2 cellular contexts compared by ENCODE assay signal in the genomic region with DNA sequence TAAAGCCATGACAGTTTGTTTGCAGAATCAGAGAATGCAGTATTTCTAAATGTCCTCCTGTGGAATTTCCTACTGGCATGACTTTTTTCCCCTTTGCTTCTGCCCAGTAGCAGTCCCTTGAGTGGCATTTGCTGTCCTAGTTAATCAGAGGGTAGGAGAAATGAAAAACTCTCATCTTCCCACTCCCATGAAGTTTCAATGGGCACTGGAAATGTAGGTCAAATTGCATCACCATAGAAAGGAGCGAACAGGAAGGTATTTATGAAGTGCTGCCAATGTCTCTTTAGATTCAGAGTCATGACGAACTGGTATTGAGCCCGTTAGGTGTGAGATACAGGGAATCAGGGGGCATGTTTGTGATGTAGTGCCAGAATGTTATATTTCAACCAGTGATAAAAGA.
TF ChIP-seq lines count a peak whose summit lies in the region.

No MANE protein-coding gene starts in this region.

TF ChIP-seq in liver, 16 proteins besides CTCF, POLR2A, EP300 and RAD21:
- no peak for TF ChIP-seq FOXA1 (IDR thresholded peaks at IDR 0.05)
- TF ChIP-seq YY1 (IDR thresholded peaks at IDR 0.05) = peak; percentile 65
- TF ChIP-seq, protein P1, sequence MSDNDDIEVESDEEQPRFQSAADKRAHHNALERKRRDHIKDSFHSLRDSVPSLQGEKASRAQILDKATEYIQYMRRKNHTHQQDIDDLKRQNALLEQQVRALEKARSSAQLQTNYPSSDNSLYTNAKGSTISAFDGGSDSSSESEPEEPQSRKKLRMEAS (IDR thresholded peaks at IDR 0.05) = no peak
- TF ChIP-seq HNF4G (IDR thresholded peaks at IDR 0.05) = no peak
- peak; percentile 19 to 32 for TF ChIP-seq HNF4A (conservative IDR thresholded peaks at IDR 0.05)
- no peak for TF ChIP-seq FOXA2 (IDR thresholded peaks at IDR 0.05)
- TF ChIP-seq, protein P2, sequence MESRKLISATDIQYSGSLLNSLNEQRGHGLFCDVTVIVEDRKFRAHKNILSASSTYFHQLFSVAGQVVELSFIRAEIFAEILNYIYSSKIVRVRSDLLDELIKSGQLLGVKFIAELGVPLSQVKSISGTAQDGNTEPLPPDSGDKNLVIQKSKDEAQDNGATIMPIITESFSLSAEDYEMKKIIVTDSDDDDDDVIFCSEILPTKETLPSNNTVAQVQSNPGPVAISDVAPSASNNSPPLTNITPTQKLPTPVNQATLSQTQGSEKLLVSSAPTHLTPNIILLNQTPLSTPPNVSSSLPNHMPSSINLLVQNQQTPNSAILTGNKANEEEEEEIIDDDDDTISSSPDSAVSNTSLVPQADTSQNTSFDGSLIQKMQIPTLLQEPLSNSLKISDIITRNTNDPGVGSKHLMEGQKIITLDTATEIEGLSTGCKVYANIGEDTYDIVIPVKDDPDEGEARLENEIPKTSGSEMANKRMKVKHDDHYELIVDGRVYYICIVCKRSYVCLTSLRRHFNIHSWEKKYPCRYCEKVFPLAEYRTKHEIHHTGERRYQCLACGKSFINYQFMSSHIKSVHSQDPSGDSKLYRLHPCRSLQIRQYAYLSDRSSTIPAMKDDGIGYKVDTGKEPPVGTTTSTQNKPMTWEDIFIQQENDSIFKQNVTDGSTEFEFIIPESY (IDR thresholded peaks at IDR 0.05) = no peak
- no peak for TF ChIP-seq GABPA (IDR thresholded peaks at IDR 0.05 in 1 of 2, conservative IDR thresholded peaks at IDR 0.05 in 1 of 2)
- peak; percentile 12 for TF ChIP-seq SP1 (IDR thresholded peaks at IDR 0.05)
- TF ChIP-seq TAF1 (conservative IDR thresholded peaks at IDR 0.05) = no peak
- TF ChIP-seq, protein P3, sequence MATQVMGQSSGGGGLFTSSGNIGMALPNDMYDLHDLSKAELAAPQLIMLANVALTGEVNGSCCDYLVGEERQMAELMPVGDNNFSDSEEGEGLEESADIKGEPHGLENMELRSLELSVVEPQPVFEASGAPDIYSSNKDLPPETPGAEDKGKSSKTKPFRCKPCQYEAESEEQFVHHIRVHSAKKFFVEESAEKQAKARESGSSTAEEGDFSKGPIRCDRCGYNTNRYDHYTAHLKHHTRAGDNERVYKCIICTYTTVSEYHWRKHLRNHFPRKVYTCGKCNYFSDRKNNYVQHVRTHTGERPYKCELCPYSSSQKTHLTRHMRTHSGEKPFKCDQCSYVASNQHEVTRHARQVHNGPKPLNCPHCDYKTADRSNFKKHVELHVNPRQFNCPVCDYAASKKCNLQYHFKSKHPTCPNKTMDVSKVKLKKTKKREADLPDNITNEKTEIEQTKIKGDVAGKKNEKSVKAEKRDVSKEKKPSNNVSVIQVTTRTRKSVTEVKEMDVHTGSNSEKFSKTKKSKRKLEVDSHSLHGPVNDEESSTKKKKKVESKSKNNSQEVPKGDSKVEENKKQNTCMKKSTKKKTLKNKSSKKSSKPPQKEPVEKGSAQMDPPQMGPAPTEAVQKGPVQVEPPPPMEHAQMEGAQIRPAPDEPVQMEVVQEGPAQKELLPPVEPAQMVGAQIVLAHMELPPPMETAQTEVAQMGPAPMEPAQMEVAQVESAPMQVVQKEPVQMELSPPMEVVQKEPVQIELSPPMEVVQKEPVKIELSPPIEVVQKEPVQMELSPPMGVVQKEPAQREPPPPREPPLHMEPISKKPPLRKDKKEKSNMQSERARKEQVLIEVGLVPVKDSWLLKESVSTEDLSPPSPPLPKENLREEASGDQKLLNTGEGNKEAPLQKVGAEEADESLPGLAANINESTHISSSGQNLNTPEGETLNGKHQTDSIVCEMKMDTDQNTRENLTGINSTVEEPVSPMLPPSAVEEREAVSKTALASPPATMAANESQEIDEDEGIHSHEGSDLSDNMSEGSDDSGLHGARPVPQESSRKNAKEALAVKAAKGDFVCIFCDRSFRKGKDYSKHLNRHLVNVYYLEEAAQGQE (IDR thresholded peaks at IDR 0.05) = no peak
- no peak for TF ChIP-seq JUND (IDR thresholded peaks at IDR 0.05)
- TF ChIP-seq, protein P4, sequence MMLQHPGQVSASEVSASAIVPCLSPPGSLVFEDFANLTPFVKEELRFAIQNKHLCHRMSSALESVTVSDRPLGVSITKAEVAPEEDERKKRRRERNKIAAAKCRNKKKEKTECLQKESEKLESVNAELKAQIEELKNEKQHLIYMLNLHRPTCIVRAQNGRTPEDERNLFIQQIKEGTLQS (IDR thresholded peaks at IDR 0.05) = peak; percentile 89
- TF ChIP-seq EGR1 (IDR thresholded peaks at IDR 0.05; ENCODE audit: low read depth in 2 of 2) = no peak
- TF ChIP-seq RXRA (IDR thresholded peaks at IDR 0.05) = no peak
- no peak for TF ChIP-seq NR2F2 (IDR thresholded peaks at IDR 0.05)

TF ChIP-seq in HepG2, 621 proteins besides CTCF, POLR2A, EP300 and RAD21:
- TF ChIP-seq MED8 (CRISPR knock-in tag; IDR thresholded peaks at IDR 0.05; ENCODE audit: insufficient replicate concordance) = no peak
- no peak for TF ChIP-seq ZSCAN31 (CRISPR knock-in tag; IDR thresholded peaks at IDR 0.05; ENCODE audit: low read depth)
- TF ChIP-seq SOX13 (IDR thresholded peaks at IDR 0.05) = no peak
- no peak for TF ChIP-seq SOX13 (CRISPR knock-in tag; conservative IDR thresholded peaks at IDR 0.05 in 1 of 2, IDR thresholded peaks at IDR 0.05 in 1 of 2)
- no peak for TF ChIP-seq MED1 (CRISPR knock-in tag; IDR thresholded peaks at IDR 0.05)
- TF ChIP-seq, protein P5, sequence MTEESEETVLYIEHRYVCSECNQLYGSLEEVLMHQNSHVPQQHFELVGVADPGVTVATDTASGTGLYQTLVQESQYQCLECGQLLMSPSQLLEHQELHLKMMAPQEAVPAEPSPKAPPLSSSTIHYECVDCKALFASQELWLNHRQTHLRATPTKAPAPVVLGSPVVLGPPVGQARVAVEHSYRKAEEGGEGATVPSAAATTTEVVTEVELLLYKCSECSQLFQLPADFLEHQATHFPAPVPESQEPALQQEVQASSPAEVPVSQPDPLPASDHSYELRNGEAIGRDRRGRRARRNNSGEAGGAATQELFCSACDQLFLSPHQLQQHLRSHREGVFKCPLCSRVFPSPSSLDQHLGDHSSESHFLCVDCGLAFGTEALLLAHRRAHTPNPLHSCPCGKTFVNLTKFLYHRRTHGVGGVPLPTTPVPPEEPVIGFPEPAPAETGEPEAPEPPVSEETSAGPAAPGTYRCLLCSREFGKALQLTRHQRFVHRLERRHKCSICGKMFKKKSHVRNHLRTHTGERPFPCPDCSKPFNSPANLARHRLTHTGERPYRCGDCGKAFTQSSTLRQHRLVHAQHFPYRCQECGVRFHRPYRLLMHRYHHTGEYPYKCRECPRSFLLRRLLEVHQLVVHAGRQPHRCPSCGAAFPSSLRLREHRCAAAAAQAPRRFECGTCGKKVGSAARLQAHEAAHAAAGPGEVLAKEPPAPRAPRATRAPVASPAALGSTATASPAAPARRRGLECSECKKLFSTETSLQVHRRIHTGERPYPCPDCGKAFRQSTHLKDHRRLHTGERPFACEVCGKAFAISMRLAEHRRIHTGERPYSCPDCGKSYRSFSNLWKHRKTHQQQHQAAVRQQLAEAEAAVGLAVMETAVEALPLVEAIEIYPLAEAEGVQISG (CRISPR knock-in tag; IDR thresholded peaks at IDR 0.05) = no peak
